In genomic region chr16:57475711-57476339, GRCh38 we compare ENCODE assay signal across 9 cellular contexts. TPM values are rescaled to one million over a fixed set of nuclear protein-coding genes. Genes with fewer than 3 reads are reported as not detected.
DNase-seq lines count a peak whose midpoint lies in the region; ATAC-seq and TF ChIP-seq lines count a peak whose summit lies in the region.
"Had no signal": no experiment of that assay in that cellular context is flagged by ENCODE, and none has a peak within 500 bp of the region (broad histone marks: within the 10 kb centered on the region; RNA-seq: fewer than 3 reads in every experiment).

No MANE protein-coding gene starts in this region.

- H3K9ac ChIP-seq in NT2/D1 (ENCODE audit: insufficient read length, low read depth) = peak overlapping the region; percentile 15

- H3K27me3 ChIP-seq in NT2/D1 (ENCODE audit: insufficient read depth, insufficient read length) (no peaks in the 10 kb centered on the region), spleen (replicated peaks in 1 of 7) (peaks cover 0 to 16% (median 0%) of the 10 kb centered on the region in 7 donors)

- peak; percentile 56 to 86 (median 71) for TF ChIP-seq CTCF in spleen (IDR thresholded peaks at IDR 0.05 in 8 of 11, conservative IDR thresholded peaks at IDR 0.05 in 3 of 11)

- no peak for TF ChIP-seq POLR2A in spleen (IDR thresholded peaks at IDR 0.05)

- DNase-seq in 8988T (peak; percentile 91), NT2/D1 (ENCODE audit: low read depth, low spot score) (peak; percentile 85), activated T-cell treated with anti-CD3 and anti-CD28 coated beads for 4 hours (peak; percentile 38), germinal center (ENCODE audit: low spot score) (peak; percentile 85), spleen (peak; percentile 91), posterior vena cava (ENCODE audit: low spot score) (no peak)

- no peaks in the 10 kb centered on the region for H3K9me3 ChIP-seq in NT2/D1 (ENCODE audit: insufficient read depth, low read length)
- H3K9me3 ChIP-seq in spleen = no peaks in the 10 kb centered on the region

- WGBS in spleen, 5 donors = 2 to 13% (median 6%) methylated on average over 7 to 12 of the region's 12 CpGs

- ATAC-seq in GM18517 (IDR thresholded peaks at IDR 0.05; ENCODE audit: unreplicated experiment) (peak; percentile 64), HG02970 (IDR thresholded peaks at IDR 0.05; ENCODE audit: low FRiP score, unreplicated experiment) (peak; percentile 65)

- H3K36me3 ChIP-seq in NT2/D1 (ENCODE audit: insufficient read depth, insufficient read length, low read length) (peaks cover 46% of the 10 kb centered on the region), spleen (peaks cover 0 to 44% (median 21%) of the 10 kb centered on the region in 6 donors)

- intact Hi-C loops in spleen (cut with DNase I; ENCODE audit: low total_unique reads) = no loop called here
- intact Hi-C loops in posterior vena cava (cut with DNase I) = loop anchor here in 1 of 2 donors (5.0 kb wide), 1 partner anchor 41 kb away; no protein-coding TSS in a partner anchor

- peaks cover 50% of the 10 kb centered on the region for H3K4me1 ChIP-seq in NT2/D1 (ENCODE audit: insufficient read depth, insufficient read length)
- H3K4me1 ChIP-seq in spleen = peaks cover 15 to 97% (median 72%) of the 10 kb centered on the region in 6 donors

- peak overlapping the region in 3 of 8 donors; percentile 21 to 53 (median 28) for H3K27ac ChIP-seq in spleen

- H3K4me3 ChIP-seq in NT2/D1 (ENCODE audit: insufficient read length, low read depth) (no peak overlapping the region), spleen (peak overlapping the region in 1 of 8 donors; percentile 36)
- H3K4me3 ChIP-seq: skin epidermis had no signal

RNA-seq across cellular contexts. Expression of gene DOK4, which starts 10.5 kb away (rescaled TPM):
- total RNA-seq in spleen (10 to 100 TPM in 6 of 7 donors, 1 to 10 TPM in 1; 7.3 to 19.8 (median 16.1) TPM), posterior vena cava (10 to 100 TPM; 29.2 to 31.1 TPM)
- polyA plus RNA-seq in spleen = 10 to 100 TPM in 1 of 3 donors, 1 to 10 TPM in 2; 4.1 to 10.0 (median 5.5) TPM

RNA-seq across cellular contexts. Expression of gene POLR2C, which starts 13.3 kb away (rescaled TPM):
- 10 to 100 TPM; 42.3 to 75.6 (median 52.7) TPM for total RNA-seq in spleen
- polyA plus RNA-seq in spleen = 10 to 100 TPM; 23.2 to 42.7 (median 35.0) TPM
- total RNA-seq in posterior vena cava = 10 to 100 TPM; 39.4 to 40.3 TPM

RNA-seq across cellular contexts. Expression of gene COQ9, which starts 28.5 kb away (rescaled TPM):
- total RNA-seq in spleen = 10 to 100 TPM; 25.8 to 39.9 (median 29.6) TPM
- polyA plus RNA-seq in spleen = 10 to 100 TPM; 32.2 to 34.9 (median 34.4) TPM
- total RNA-seq in posterior vena cava = 10 to 100 TPM; 30.1 to 39.6 TPM

RNA-seq across cellular contexts. Expression of gene CIAPIN1, which starts 28.6 kb away (rescaled TPM):
- 10 to 100 TPM; 21.4 to 39.8 (median 31.3) TPM for total RNA-seq in spleen
- polyA plus RNA-seq in spleen = 10 to 100 TPM; 19.6 to 28.4 (median 22.1) TPM
- 10 to 100 TPM; 23.5 to 33.4 TPM for total RNA-seq in posterior vena cava
